In genomic region chr16:12902511-12903324, GRCh38 we compare ENCODE assay signal across 12 cellular contexts. TPM values are rescaled to one million over a fixed set of nuclear protein-coding genes. Genes with fewer than 3 reads are reported as not detected.
DNase-seq lines count a peak whose midpoint lies in the region; ATAC-seq and TF ChIP-seq lines count a peak whose summit lies in the region.
"Had no signal": no experiment of that assay in that cellular context is flagged by ENCODE, and none has a peak within 500 bp of the region (broad histone marks: within the 10 kb centered on the region; RNA-seq: fewer than 3 reads in every experiment).

No MANE protein-coding gene starts in this region.

- H3K9me3 ChIP-seq in esophagus muscularis mucosa: no peaks in the 10 kb centered on the region

- no peak for ATAC-seq in HG03095 (IDR thresholded peaks at IDR 0.05; ENCODE audit: unreplicated experiment)
- ATAC-seq: natural killer cell treated with Interleukin-12 subunit alpha and Interleukin-12 subunit beta and Interleukin-15 and Interleukin-18, amount 100 ng/mL, for 72 hours had no signal

- no peaks in the 10 kb centered on the region for H3K36me3 ChIP-seq in esophagus muscularis mucosa

- H3K4me1 ChIP-seq in esophagus muscularis mucosa: peaks cover 16 to 34% (median 30%) of the 10 kb centered on the region in 4 donors

- peak overlapping the region; percentile 46 to 51 (median 48) for H3K4me3 ChIP-seq in esophagus muscularis mucosa

- TF ChIP-seq POLR2A in esophagus muscularis mucosa (IDR thresholded peaks at IDR 0.05; ENCODE audit: low read depth): no peak

- peaks cover 0 to 91% (median 22%) of the 10 kb centered on the region in 4 donors for H3K27me3 ChIP-seq in esophagus muscularis mucosa

- peak overlapping the region in 3 of 4 donors; percentile 1 to 34 (median 30) for H3K27ac ChIP-seq in esophagus muscularis mucosa (replicated peaks in 1 of 4)

- DNase-seq in DMS79 treated with DMSO at 0.1 percent for 48 hours (lab: John Stamatoyannopoulos, UW) (peak; percentile 39), DMS79 (lab: John Stamatoyannopoulos, UW) (no peak), NCI-H2171 treated with DMSO at 0.1 percent for 48 hours (lab: John Stamatoyannopoulos, UW) (peak; percentile 52), esophagus muscularis mucosa (ENCODE audit: extremely low spot score) (no peak), posterior cingulate gyrus (peak in 7 of 10 donors; percentile 22 to 93 (median 40)), NCI-H1694 treated with DMSO at 0.1 percent for 48 hours (lab: John Stamatoyannopoulos, UW) (no peak)
- no peak for DNase-seq in central memory CD4-positive, alpha-beta T cell
- DNase-seq: 8988T, NCI-H1092, SW 1271 had no signal

- no peak for TF ChIP-seq CTCF in esophagus muscularis mucosa (IDR thresholded peaks at IDR 0.05)

- intact Hi-C loops in esophagus muscularis mucosa (cut with DNase I) (no loop called here), posterior cingulate gyrus (cut with DNase I) (no loop called here)

- 2% methylated on average over 34 of the region's 52 CpGs for WGBS in esophagus muscularis mucosa

- TF ChIP-seq EP300 in esophagus muscularis mucosa (IDR thresholded peaks at IDR 0.05): no peak

RNA-seq across cellular contexts. Expression of gene SHISA9, which starts 1.3 kb away (rescaled TPM):
- total RNA-seq in esophagus muscularis mucosa: 10 to 100 TPM in 1 of 4 donors, 1 to 10 TPM in 3; 3.6 to 10.8 (median 4.6) TPM

Comparison
In these comparisons a context has a peak if more than half of its experiments do, and no peak if none do; other contexts are left out.
1. DNase-seq: peak in DMS79 treated with DMSO at 0.1 percent for 48 hours (single experiment), NCI-H2171 treated with DMSO at 0.1 percent for 48 hours (single experiment) and posterior cingulate gyrus (7 of 10); none in DMS79 (single experiment), esophagus muscularis mucosa (single experiment), NCI-H1694 treated with DMSO at 0.1 percent for 48 hours (single experiment) and central memory CD4-positive, alpha-beta T cell (single experiment).